ENCODE assay signal across 9 cellular contexts in the genomic region with DNA sequence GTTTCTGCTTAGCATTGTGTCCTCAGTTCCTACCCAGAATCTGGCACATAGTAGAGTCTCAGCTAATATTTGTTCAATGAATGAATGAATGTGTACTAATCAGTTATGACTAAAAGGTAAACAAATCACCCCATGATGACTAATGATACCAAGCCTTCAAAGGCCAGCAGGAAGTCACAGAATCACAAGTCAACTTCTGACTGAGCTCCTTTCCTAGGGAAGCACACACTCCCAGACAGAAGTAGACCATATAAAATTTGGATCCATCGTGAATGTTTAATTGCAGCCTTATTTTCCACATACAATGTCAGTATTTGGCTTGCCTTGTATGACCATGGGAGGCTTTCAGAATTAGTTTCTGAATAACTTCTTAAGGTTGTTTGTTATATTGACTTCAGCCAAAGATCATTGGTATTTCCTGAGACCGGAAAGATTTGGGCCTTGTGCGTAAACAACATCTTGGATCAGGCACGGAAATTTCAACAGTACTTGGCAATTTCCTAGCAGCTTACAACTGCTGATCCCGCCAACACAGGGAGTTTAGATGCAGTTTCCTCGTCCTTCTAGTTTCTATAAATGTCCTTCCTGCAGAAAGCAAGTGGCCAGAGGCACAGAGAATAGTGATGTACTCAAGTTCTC.
DNase-seq lines count a peak whose midpoint lies in the region; ATAC-seq and TF ChIP-seq lines count a peak whose summit lies in the region.
"Had no signal": no experiment of that assay in that cellular context is flagged by ENCODE, and none has a peak within 500 bp of the region (broad histone marks: within the 10 kb centered on the region; RNA-seq: fewer than 3 reads in every experiment).

No MANE protein-coding gene starts in this region.

- no peak for TF ChIP-seq POLR2A in testis (IDR thresholded peaks at IDR 0.05)

- H3K4me1 ChIP-seq in testis = peaks cover 6% of the 10 kb centered on the region

- no peaks in the 10 kb centered on the region for H3K27me3 ChIP-seq in testis

- no peaks in the 10 kb centered on the region for H3K36me3 ChIP-seq in testis (ENCODE audit: low read depth, missing control alignments)

- WGBS in testis, 2 donors = 33 to 50% methylated on average over 6 of the region's 6 CpGs

- peak; percentile 62 for ATAC-seq in left lobe of liver
- ATAC-seq in GM21825 (IDR thresholded peaks at IDR 0.05; ENCODE audit: unreplicated experiment) = no peak
- ATAC-seq in GM21717 (IDR thresholded peaks at IDR 0.05; ENCODE audit: unreplicated experiment) = no peak

- peak overlapping the region in 1 of 2 donors; percentile 45 for H3K27ac ChIP-seq in testis

- intact Hi-C loops in testis (cut with DNase I; ENCODE audit: low total_unique reads) = no loop called here

- no peaks in the 10 kb centered on the region for H3K9me3 ChIP-seq in testis

- DNase-seq in LNCaP clone FGC (ENCODE audit: low read depth) (peak; percentile 85), dermis blood vessel endothelial cell (peak; percentile 84), left lobe of liver (ENCODE audit: low spot score) (no peak), testis (peak; percentile 30), NCI-H2029 (lab: John Stamatoyannopoulos, UW) (no peak), GF-D8 (lab: John Stamatoyannopoulos, UW) (no peak)
- DNase-seq: islet precursor cell had no signal

- TF ChIP-seq CTCF in LNCaP clone FGC (IDR thresholded peaks at IDR 0.05; ENCODE audit: control insufficient read depth, extremely low read depth, insufficient read depth) (no peak), testis (IDR thresholded peaks at IDR 0.05) (no peak)

- no peak overlapping the region for H3K4me3 ChIP-seq in LNCaP clone FGC (ENCODE audit: low read depth, low read length)
- no peak overlapping the region for H3K4me3 ChIP-seq in testis

Comparison
In these comparisons a context has a peak if more than half of its experiments do, and no peak if none do; other contexts are left out.
1. DNase-seq: peak in LNCaP clone FGC (single experiment), dermis blood vessel endothelial cell (single experiment) and testis (single experiment); none in left lobe of liver (single experiment), NCI-H2029 (single experiment) and GF-D8 (single experiment).